In genomic region chr12:122203968-122204828, GRCh38 we compare ENCODE assay signal across 8 cellular contexts. TPM values are rescaled to one million over a fixed set of nuclear protein-coding genes. Genes with fewer than 3 reads are reported as not detected.
DNase-seq lines count a peak whose midpoint lies in the region; ATAC-seq and TF ChIP-seq lines count a peak whose summit lies in the region.

No MANE protein-coding gene starts in this region.

- no peak for TF ChIP-seq CTCF in left ventricle myocardium inferior (IDR thresholded peaks at IDR 0.05; ENCODE audit: borderline replicate concordance)
- TF ChIP-seq CTCF in gastrocnemius medialis (IDR thresholded peaks at IDR 0.05 in 4 of 5, conservative IDR thresholded peaks at IDR 0.05 in 1 of 5), result no peak
- no peak for TF ChIP-seq CTCF in adrenal gland (IDR thresholded peaks at IDR 0.05)

- no peak overlapping the region for H3K27ac ChIP-seq in left ventricle myocardium inferior (replicated peaks)
- H3K27ac ChIP-seq in gastrocnemius medialis, result no peak overlapping the region
- no peak overlapping the region for H3K27ac ChIP-seq in adrenal gland

- H3K27me3 ChIP-seq in left ventricle myocardium inferior (ENCODE audit: low read depth) (peaks cover 63% of the 10 kb centered on the region), gastrocnemius medialis (peaks cover 40 to 61% (median 46%) of the 10 kb centered on the region in 3 donors), adrenal gland (peaks cover 29% of the 10 kb centered on the region)

- WGBS in adrenal gland, 4 donors, result 0 to 19% (median 6%) methylated on average over 18 to 92 of the region's 92 CpGs

- in situ Hi-C loops in gastrocnemius medialis (cut with MboI; ENCODE audit: low sequenced_read_pairs in 4 of 4), result no loop called here

- intact Hi-C loops in left ventricle myocardium inferior (cut with micrococcal nuclease) (no loop called here), gastrocnemius medialis (cut with DNase I; ENCODE audit: low total_unique reads) (no loop called here), adrenal gland (cut with DNase I) (no loop called here)

- H3K36me3 ChIP-seq in left ventricle myocardium inferior (peaks cover 28% of the 10 kb centered on the region), gastrocnemius medialis (peaks cover 0 to 23% of the 10 kb centered on the region in 2 donors), adrenal gland (replicated peaks in 1 of 2) (peaks cover 0 to 25% of the 10 kb centered on the region in 2 donors)

- H3K4me3 ChIP-seq in left ventricle myocardium inferior (peak overlapping the region; percentile 76), gastrocnemius medialis (peak overlapping the region; percentile 41 to 62 (median 56)), adrenal gland (peak overlapping the region in 1 of 4 donors; percentile 79)

- DNase-seq in NCI-H1417 (lab: John Stamatoyannopoulos, UW) (peak in 2 of 3 experiments; percentile 63 to 75), NCI-H1417 treated with DMSO at 0.1 percent for 48 hours (lab: John Stamatoyannopoulos, UW) (no peak), left ventricle myocardium inferior (no peak), gastrocnemius medialis (no peak), adrenal gland (no peak), HUDEP-2 (lab: John Stamatoyannopoulos, UW; ENCODE audit: unreplicated experiment in 76 of 76) (no peak)
- peak; percentile 43 for DNase-seq in activated CD8-positive, alpha-beta memory T cell treated with anti-CD3 and anti-CD28 coated beads, Interleukin-2, amount 50 U/mL, for 4 hours

- no peaks in the 10 kb centered on the region for H3K9me3 ChIP-seq in left ventricle myocardium inferior (replicated peaks)
- no peaks in the 10 kb centered on the region for H3K9me3 ChIP-seq in gastrocnemius medialis
- H3K9me3 ChIP-seq in adrenal gland (replicated peaks in 1 of 3), result no peaks in the 10 kb centered on the region

- ATAC-seq in gastrocnemius medialis (peak; percentile 19), GM19328 (IDR thresholded peaks at IDR 0.05; ENCODE audit: unreplicated experiment) (no peak)

- H3K4me1 ChIP-seq in left ventricle myocardium inferior (peaks cover 20% of the 10 kb centered on the region), gastrocnemius medialis (peaks cover 0 to 6% of the 10 kb centered on the region in 2 donors), adrenal gland (replicated peaks in 1 of 2) (peaks cover 8% of the 10 kb centered on the region in 2 donors)

- TF ChIP-seq POLR2A in gastrocnemius medialis (IDR thresholded peaks at IDR 0.05) (no peak), adrenal gland (IDR thresholded peaks at IDR 0.05) (no peak)

RNA-seq across cellular contexts. Expression of gene B3GNT4, which starts 0.7 kb away (rescaled TPM):
- total RNA-seq in left ventricle myocardium inferior (not detected), gastrocnemius medialis (not detected), adrenal gland (1 to 10 TPM in 2 of 8 donors, under 1 TPM in 1, not detected in 5; 0.17 to 4.0 (median 1.0) TPM)
- 1 to 10 TPM in 2 of 3 donors, under 1 TPM in 1; 0.74 to 1.9 (median 1.1) TPM for polyA plus RNA-seq in adrenal gland

RNA-seq across cellular contexts. Expression of gene LRRC43, which starts 21.3 kb away (rescaled TPM):
- total RNA-seq in left ventricle myocardium inferior (0.74 TPM), gastrocnemius medialis (not detected), adrenal gland (1 to 10 TPM in 6 of 8 donors, under 1 TPM in 2; 0.17 to 4.5 (median 1.2) TPM)
- polyA plus RNA-seq in adrenal gland, result 1 to 10 TPM in 2 of 3 donors, under 1 TPM in 1; 0.26 to 1.1 (median 1.1) TPM

RNA-seq across cellular contexts. Expression of gene DIABLO, which starts 21.7 kb away (rescaled TPM):
- total RNA-seq in left ventricle myocardium inferior (29.7 TPM), gastrocnemius medialis (10 to 100 TPM; 32.8 to 63.8 (median 44.5) TPM), adrenal gland (10 to 100 TPM; 40.2 to 60.1 (median 48.3) TPM)
- 100 to 1,000 TPM in 1 of 3 donors, 10 to 100 TPM in 2; 55.6 to 100 (median 84.1) TPM for polyA plus RNA-seq in adrenal gland

RNA-seq across cellular contexts. Expression of gene IL31, which starts 30.2 kb away (rescaled TPM):
- not detected for total RNA-seq in left ventricle myocardium inferior
- not detected for total RNA-seq in gastrocnemius medialis
- not detected for total RNA-seq in adrenal gland
- not detected for polyA plus RNA-seq in adrenal gland

Comparison
In these comparisons a context has a peak if more than half of its experiments do, and no peak if none do; other contexts are left out.
1. DNase-seq: peak in NCI-H1417 (2 of 3) and activated CD8-positive, alpha-beta memory T cell treated with anti-CD3 and anti-CD28 coated beads, Interleukin-2, amount 50 U/mL, for 4 hours (single experiment); none in NCI-H1417 treated with DMSO at 0.1 percent for 48 hours (single experiment), left ventricle myocardium inferior (single experiment), gastrocnemius medialis (0 of 2), adrenal gland (0 of 7) and HUDEP-2 (0 of 76).